Comparison of ENCODE assay signal across 18 cellular contexts in genomic region chr2:207571370-207571769, GRCh38. TPM values are rescaled to one million over a fixed set of nuclear protein-coding genes. Genes with fewer than 3 reads are reported as not detected.
DNase-seq lines count a peak whose midpoint lies in the region; ATAC-seq and TF ChIP-seq lines count a peak whose summit lies in the region.
"Had no signal": no experiment of that assay in that cellular context is flagged by ENCODE, and none has a peak within 500 bp of the region (broad histone marks: within the 10 kb centered on the region; RNA-seq: fewer than 3 reads in every experiment).

No MANE protein-coding gene starts in this region.

- 73% methylated on average over 3 of the region's 3 CpGs for WGBS in SK-N-SH (ENCODE audit: low lambda C conversion rate)

- peaks cover 13% of the 10 kb centered on the region; the same call in 1 of the 2 replicates for H3K79me2 ChIP-seq in SK-N-SH (ENCODE audit: insufficient read depth)

- no peak overlapping the region; the same call in 1 of the 2 replicates for H3K9ac ChIP-seq in SK-N-SH

- no peak for TF ChIP-seq CTCF in SK-N-SH (IDR thresholded peaks at IDR 0.05)
- no peak for TF ChIP-seq CTCF in natural killer cell (IDR thresholded peaks at IDR 0.05)
- no peak for TF ChIP-seq CTCF in choroid plexus epithelial cell (conservative IDR thresholded peaks at IDR 0.05; ENCODE audit: low read depth, low read length)
- no peak for TF ChIP-seq CTCF in GM13977 (IDR thresholded peaks at IDR 0.05; ENCODE audit: extremely low read depth, insufficient read depth, missing control alignments)

- no peak overlapping the region for H3K4me3 ChIP-seq in SK-N-SH (ENCODE audit: low read depth in 2 of 2, low read length in 1 of 2)
- H3K4me3 ChIP-seq in choroid plexus epithelial cell (ENCODE audit: low read depth, low read length), result no peak overlapping the region
- H3K4me3 ChIP-seq: GM23338, SJSA1 had no signal

- no peaks in the 10 kb centered on the region for H3K36me3 Mint-ChIP-seq in natural killer cell
- peaks cover 27% of the 10 kb centered on the region for H3K36me3 Mint-ChIP-seq in natural killer cell treated with Interleukin-12 subunit alpha and Interleukin-12 subunit beta and Interleukin-15 and Interleukin-18, amount 100 ng/mL, for 72 hours

- H3F3A ChIP-seq in SK-N-SH (replicated peaks; ENCODE audit: insufficient read depth), result peaks cover 6% of the 10 kb centered on the region

- no peaks in the 10 kb centered on the region for H3K9me3 ChIP-seq in SK-N-SH
- H3K9me3 ChIP-seq: Caco-2, SJSA1 had no signal

- POLR2A ChIA-PET in SK-N-SH (lab: Yijun Ruan, JAX), result no interaction called here

- no peak for TF ChIP-seq EP300 in SK-N-SH (IDR thresholded peaks at IDR 0.05; ENCODE audit: borderline replicate concordance in 1 of 2, low read depth in 1 of 2, low read length in 1 of 2)

- H3K4me1 ChIP-seq in SK-N-SH (ENCODE audit: control insufficient read depth in 1 of 2, insufficient read depth in 2 of 2, low read depth in 1 of 2, low read length in 1 of 2), result no peaks in the 10 kb centered on the region
- H3K4me1 ChIP-seq: Caco-2 had no signal

- H4K20me1 ChIP-seq in SK-N-SH (ENCODE audit: insufficient read depth), result no peaks in the 10 kb centered on the region

- H3K4me1 Mint-ChIP-seq in natural killer cell, result peaks cover 0 to 6% of the 10 kb centered on the region in 2 donors
- H3K4me1 Mint-ChIP-seq in natural killer cell treated with Interleukin-12 subunit alpha and Interleukin-12 subunit beta and Interleukin-15 and Interleukin-18, amount 100 ng/mL, for 72 hours (ENCODE audit: low read depth in 2 of 2), result peaks cover 0 to 7% of the 10 kb centered on the region in 2 donors
- H3K4me1 Mint-ChIP-seq: GM23338 had no signal

- no peak overlapping the region for H3K4me2 ChIP-seq in SK-N-SH
- H3K4me2 ChIP-seq: GM23338 had no signal

- peak overlapping the region; percentile 29 to 57 for H3K27ac Mint-ChIP-seq in natural killer cell
- no peak overlapping the region for H3K27ac Mint-ChIP-seq in natural killer cell treated with Interleukin-12 subunit alpha and Interleukin-12 subunit beta and Interleukin-15 and Interleukin-18, amount 100 ng/mL, for 72 hours
- H3K27ac Mint-ChIP-seq: GM23338 had no signal

- H3K4me3 Mint-ChIP-seq in natural killer cell, result no peak overlapping the region
- no peak overlapping the region for H3K4me3 Mint-ChIP-seq in natural killer cell treated with Interleukin-12 subunit alpha and Interleukin-12 subunit beta and Interleukin-15 and Interleukin-18, amount 100 ng/mL, for 72 hours
- H3K4me3 Mint-ChIP-seq: GM23338 had no signal

- peak overlapping the region in 1 of 2 experiments; percentile 40; a peak in 1 of 4 replicates for H3K27ac ChIP-seq in SK-N-SH (ENCODE audit: low read depth in 2 of 2, low read length in 1 of 2)
- H3K27ac ChIP-seq: 22Rv1, SJSA1 had no signal

- H3K9me2 ChIP-seq in SK-N-SH, result no peaks in the 10 kb centered on the region

- ATAC-seq in SK-N-SH treated with all-trans-retinoic acid at 6 μM for 48 hours, result peak; percentile 61
- ATAC-seq in natural killer cell, result no peak
- ATAC-seq in natural killer cell treated with Interleukin-12 subunit alpha and Interleukin-12 subunit beta and Interleukin-15 and Interleukin-18, amount 100 ng/mL, for 72 hours, result no peak
- ATAC-seq in GM19351 (IDR thresholded peaks at IDR 0.05; ENCODE audit: unreplicated experiment), result no peak
- ATAC-seq: GM23338 had no signal

- H3K27me3 Mint-ChIP-seq in natural killer cell (ENCODE audit: low read depth in 2 of 2), result no peaks in the 10 kb centered on the region
- no peaks in the 10 kb centered on the region for H3K27me3 Mint-ChIP-seq in natural killer cell treated with Interleukin-12 subunit alpha and Interleukin-12 subunit beta and Interleukin-15 and Interleukin-18, amount 100 ng/mL, for 72 hours

- no peaks in the 10 kb centered on the region for H3K9me3 Mint-ChIP-seq in natural killer cell
- no peaks in the 10 kb centered on the region for H3K9me3 Mint-ChIP-seq in natural killer cell treated with Interleukin-12 subunit alpha and Interleukin-12 subunit beta and Interleukin-15 and Interleukin-18, amount 100 ng/mL, for 72 hours
- H3K9me3 Mint-ChIP-seq: GM23338 had no signal

- H3K36me3 ChIP-seq in SK-N-SH (replicated peaks in 1 of 2; ENCODE audit: control insufficient read depth in 1 of 2, insufficient read depth in 2 of 2, low read length in 1 of 2), result peaks cover 66 to 80% of the 10 kb centered on the region in 2 experiments

- intact Hi-C loops in natural killer cell (cut with micrococcal nuclease), result no loop called here

- H2AFZ ChIP-seq in SK-N-SH (ENCODE audit: low read depth), result no peak overlapping the region
- H2AFZ ChIP-seq: GM23338 had no signal

- CTCF ChIA-PET in SK-N-SH (lab: Yijun Ruan, JAX), result no interaction called here

- no peaks in the 10 kb centered on the region for H3K27me3 ChIP-seq in SK-N-SH (ENCODE audit: insufficient read depth)
- H3K27me3 ChIP-seq: SJSA1 had no signal

- DNase-seq in SK-N-SH, result no peak
- no peak for DNase-seq in natural killer cell
- DNase-seq in natural killer cell treated with Interleukin-12 subunit alpha and Interleukin-12 subunit beta and Interleukin-15 and Interleukin-18, amount 100 ng/mL, for 72 hours (ENCODE audit: low spot score), result no peak
- peak; percentile 7 for DNase-seq in choroid plexus epithelial cell (ENCODE audit: low read depth)
- no peak for DNase-seq in germinal center (ENCODE audit: low spot score)
- DNase-seq in GM13977 (ENCODE audit: low spot score), result no peak
- DNase-seq: C1 segment of cervical spinal cord; Caco-2; NCI-H1048; NCI-H146; NCI-H2227 treated with DMSO at 0.1 percent for 48 hours; NCI-H526; NK-92 treated with Interleukin-12 subunit alpha and Interleukin-12 subunit beta, amount 100 ng/mL, for 24 hours had no signal

- in situ Hi-C loops in GM13977 (cut with MboI; ENCODE audit: low pct_unique_long_range_greater_than_20kb, low sequenced_read_pairs, unreplicated experiment), result no loop called here

- no peak for TF ChIP-seq RAD21 in SK-N-SH (IDR thresholded peaks at IDR 0.05; ENCODE audit: low read length)

TF ChIP-seq in SK-N-SH treated with all-trans-retinoic acid at 6 μM for 48 hours, 23 proteins besides CTCF, POLR2A, EP300 and RAD21:
- TF ChIP-seq ZNF565 (CRISPR knock-in tag; conservative IDR thresholded peaks at IDR 0.05; ENCODE audit: low read depth) (no peak), ISL1 (CRISPR knock-in tag; IDR thresholded peaks at IDR 0.05) (peak; percentile 19; the same call in 1 of the 2 replicates), ZNF8 (CRISPR knock-in tag; IDR thresholded peaks at IDR 0.05) (no peak), GLIS3 (CRISPR knock-in tag; IDR thresholded peaks at IDR 0.05) (no peak), SNAI2 (CRISPR knock-in tag; IDR thresholded peaks at IDR 0.05) (no peak)

TF ChIP-seq in SK-N-SH, 30 proteins besides CTCF, POLR2A, EP300 and RAD21 (continues in another document):
- no peak for TF ChIP-seq TAF1 (IDR thresholded peaks at IDR 0.05; ENCODE audit: borderline replicate concordance, low read depth, low read length)
- no peak for TF ChIP-seq FOSL2 (IDR thresholded peaks at IDR 0.05; ENCODE audit: borderline replicate concordance, low read depth)
- no peak for TF ChIP-seq EZH2phosphoT487 (IDR thresholded peaks at IDR 0.05; ENCODE audit: borderline replicate concordance, low read depth)
- no peak for TF ChIP-seq MAX (IDR thresholded peaks at IDR 0.05; ENCODE audit: low read depth)
- no peak for TF ChIP-seq MXI1 (IDR thresholded peaks at IDR 0.05; ENCODE audit: low read depth, low read length)
- no peak for TF ChIP-seq RCOR1 (IDR thresholded peaks at IDR 0.05; ENCODE audit: low read length)
- TF ChIP-seq USF1 (IDR thresholded peaks at IDR 0.05; ENCODE audit: borderline replicate concordance, low read depth), result no peak
- no peak for TF ChIP-seq GATA2 (CRISPR knock-in tag; IDR thresholded peaks at IDR 0.05)
- TF ChIP-seq MEF2A (IDR thresholded peaks at IDR 0.05; ENCODE audit: borderline replicate concordance, low read depth), result no peak
- TF ChIP-seq POLR2AphosphoS5 (IDR thresholded peaks at IDR 0.05; ENCODE audit: low read depth, low read length), result no peak
- TF ChIP-seq FOXJ3 (CRISPR knock-in tag; IDR thresholded peaks at IDR 0.05), result no peak
- no peak for TF ChIP-seq FOXM1 (IDR thresholded peaks at IDR 0.05; ENCODE audit: low read depth)
- no peak for TF ChIP-seq IRF3 (IDR thresholded peaks at IDR 0.05; ENCODE audit: low read depth, low read length)
- TF ChIP-seq SMC3 (IDR thresholded peaks at IDR 0.05; ENCODE audit: low read depth, low read length), result no peak
- TF ChIP-seq NRF1 (IDR thresholded peaks at IDR 0.05; ENCODE audit: low read depth, low read length), result no peak

RNA-seq across cellular contexts. Expression of gene CREB1, which starts 41.6 kb away (rescaled TPM):
- 14.5 and 19.2 TPM in 2 replicates for polyA plus RNA-seq in SK-N-SH (2012; rRNA removed)
- polyA plus RNA-seq in SK-N-SH (2012; cell fraction: cytosol; rRNA removed), result 13.2 and 16.7 TPM in 2 replicates
- polyA plus RNA-seq in SK-N-SH (2012; cell fraction: nucleus; rRNA removed), result 11.5 and 25.1 TPM in 2 replicates
- 100 to 1,000 TPM in 2 of 3 donors, 10 to 100 TPM in 1; 88.1 to 107 (median 106) TPM for total RNA-seq in natural killer cell
- 100 to 1,000 TPM in 1 of 2 donors, 10 to 100 TPM in 1; 96.8 to 125 TPM for total RNA-seq in natural killer cell treated with Interleukin-12 subunit alpha and Interleukin-12 subunit beta and Interleukin-15 and Interleukin-18, amount 100 ng/mL, for 72 hours

RNA-seq across cellular contexts. Expression of gene METTL21A, which starts 53.8 kb away (rescaled TPM):
- polyA plus RNA-seq in SK-N-SH (2012; rRNA removed), result 18.7 and 19.4 TPM in 2 replicates
- polyA plus RNA-seq in SK-N-SH (2012; cell fraction: cytosol; rRNA removed), result 19.9 and 23.3 TPM in 2 replicates
- polyA plus RNA-seq in SK-N-SH (2012; cell fraction: nucleus; rRNA removed), result 9.5 and 10.2 TPM in 2 replicates
- 10 to 100 TPM; 10.1 to 11.5 (median 11.0) TPM for total RNA-seq in natural killer cell
- 10 to 100 TPM in 1 of 2 donors, 1 to 10 TPM in 1; 9.7 to 23.4 TPM for total RNA-seq in natural killer cell treated with Interleukin-12 subunit alpha and Interleukin-12 subunit beta and Interleukin-15 and Interleukin-18, amount 100 ng/mL, for 72 hours

Comparison
In these comparisons a context has a peak if more than half of its experiments do, and no peak if none do; other contexts are left out.
1. H3K27ac Mint-ChIP-seq: peak in natural killer cell (2 of 2); none in natural killer cell treated with Interleukin-12 subunit alpha and Interleukin-12 subunit beta and Interleukin-15 and Interleukin-18, amount 100 ng/mL, for 72 hours (0 of 2).